1 cellular context compared by ENCODE assay signal in genomic region chr6:166024252-166024651, GRCh38.
TF ChIP-seq lines count a peak whose summit lies in the region.

No MANE protein-coding gene starts in this region.

TF ChIP-seq in HepG2, 621 proteins besides CTCF, POLR2A, EP300 and RAD21:
- TF ChIP-seq ZFY (CRISPR knock-in tag; IDR thresholded peaks at IDR 0.05) (no peak), ELF3 (CRISPR knock-in tag; IDR thresholded peaks at IDR 0.05) (no peak), RERE (CRISPR knock-in tag; IDR thresholded peaks at IDR 0.05; ENCODE audit: low read depth) (no peak), NCOA2 (CRISPR knock-in tag; IDR thresholded peaks at IDR 0.05) (no peak), NCOA1 (CRISPR knock-in tag; IDR thresholded peaks at IDR 0.05) (no peak), ONECUT2 (CRISPR knock-in tag; IDR thresholded peaks at IDR 0.05) (no peak), ZNF672 (CRISPR knock-in tag; IDR thresholded peaks at IDR 0.05) (no peak), PATZ1 (CRISPR knock-in tag; IDR thresholded peaks at IDR 0.05) (no peak), NR1H2 (CRISPR knock-in tag; IDR thresholded peaks at IDR 0.05; ENCODE audit: borderline replicate concordance, low read depth) (no peak), ZNF772 (CRISPR knock-in tag; IDR thresholded peaks at IDR 0.05) (no peak)
